ENCODE assay signal across 29 cellular contexts in genomic region chr11:13638436-13638835, GRCh38.
"Had no signal": no experiment of that assay in that cellular context is flagged by ENCODE, and none has a peak within 500 bp of the region (broad histone marks: within the 10 kb centered on the region; RNA-seq: fewer than 3 reads in every experiment).

No MANE protein-coding gene starts in this region.

- H3K4me2 ChIP-seq: SK-N-SH had no signal

- DNase-seq: activated CD4-positive, alpha-beta T cell treated with anti-CD3 and anti-CD28 coated beads for 48 hours; activated CD4-positive, alpha-beta T cell treated with anti-CD3 and anti-CD28 coated beads, Interleukin-2, amount 50 U/mL, for 4 hours; activated CD4-positive, CD25-positive, alpha-beta regulatory T cell treated with anti-CD3 and anti-CD28 coated beads, Interleukin-2, amount 50 U/mL, for 72 hours; activated CD8-positive, alpha-beta memory T cell treated with anti-CD3 and anti-CD28 coated beads, Interleukin-2, amount 10 ng/mL, durations not matched to agents 7 days and 5 days; activated effector memory CD4-positive, alpha-beta T cell treated with Interleukin-2 at 50 U/mL for 16 hours; activated naive CD4-positive, alpha-beta T cell; activated T-cell treated with anti-CD3 and anti-CD28 coated beads, Interleukin-2, amount 50 U/mL, for 24 hours; amniotic stem cell; body of pancreas; Karpas-422; MV-4-11; NCI-H1105; NCI-H1436; NCI-H1694 treated with DMSO at 0.1 percent for 48 hours; NCI-H2029 treated with DMSO at 0.1 percent for 48 hours; NCI-H446; NCI-H524; Peyer's patch; Right ventricle myocardium superior; SJCRH30; SK-N-SH had no signal

- H3K36me3 ChIP-seq: ascending aorta, cardiac muscle cell, Peyer's patch, SJCRH30 had no signal

- H3K4me1 Mint-ChIP-seq: activated CD8-positive, alpha-beta memory T cell treated with anti-CD3 and anti-CD28 coated beads, Interleukin-2, amount 10 ng/mL, durations not matched to agents 7 days and 5 days; activated naive CD4-positive, alpha-beta T cell treated with anti-CD3 and anti-CD28 coated beads, Interleukin-2, amount 50 U/mL, for 24 hours had no signal

- H3K4me3 Mint-ChIP-seq: activated CD8-positive, alpha-beta memory T cell treated with anti-CD3 and anti-CD28 coated beads, Interleukin-2, amount 10 ng/mL, durations not matched to agents 7 days and 5 days; activated naive CD4-positive, alpha-beta T cell treated with anti-CD3 and anti-CD28 coated beads, Interleukin-2, amount 50 U/mL, for 24 hours; activated T-cell treated with anti-CD3 and anti-CD28 coated beads, Interleukin-2, amount 50 U/mL, for 24 hours; activated T-helper 1 cell treated with anti-CD3 and anti-CD28 coated beads, Interleukin-12 subunit alpha, Interleukin-12 subunit beta, Interleukin-2, Interleukin-4 antibody, amounts not matched to agents 30 ng/mL and 10 ng/mL and 1 ng/mL, durations not matched to agents 14 hours and 24 hours and 36 hours; T-helper 1 cell treated with Interleukin-12 subunit alpha and Interleukin-12 subunit beta and Interleukin-4 antibody, amounts not matched to agents 30 μg/mL and 1 μg/mL, for 36 hours; WTC11 had no signal

- H3K9ac ChIP-seq: SK-N-SH had no signal

- H3K9me3 ChIP-seq: ascending aorta, body of pancreas, Peyer's patch, SK-N-SH had no signal

- H3K4me3 ChIP-seq: ascending aorta, body of pancreas, cardiac muscle cell, K562, Peyer's patch, SJCRH30 had no signal

- H3K9me3 Mint-ChIP-seq: activated T-helper 1 cell treated with anti-CD3 and anti-CD28 coated beads, Interleukin-12 subunit alpha, Interleukin-12 subunit beta, Interleukin-2, Interleukin-4 antibody, amounts not matched to agents 30 ng/mL and 10 ng/mL and 1 ng/mL, durations not matched to agents 14 hours and 24 hours and 36 hours; T-helper 1 cell treated with Interleukin-12 subunit alpha and Interleukin-12 subunit beta and Interleukin-4 antibody, amounts not matched to agents 30 μg/mL and 1 μg/mL, for 36 hours had no signal

- H3K36me3 Mint-ChIP-seq: activated CD8-positive, alpha-beta memory T cell treated with anti-CD3 and anti-CD28 coated beads, Interleukin-2, amount 10 ng/mL, durations not matched to agents 7 days and 5 days; activated naive CD4-positive, alpha-beta T cell treated with anti-CD3 and anti-CD28 coated beads, Interleukin-2, amount 50 U/mL, for 24 hours; WTC11 had no signal

- H3K27me3 ChIP-seq: ascending aorta, body of pancreas, cardiac muscle cell, Peyer's patch had no signal

- H3K27ac Mint-ChIP-seq: activated CD8-positive, alpha-beta memory T cell treated with anti-CD3 and anti-CD28 coated beads, Interleukin-2, amount 10 ng/mL, durations not matched to agents 7 days and 5 days; activated naive CD4-positive, alpha-beta T cell treated with anti-CD3 and anti-CD28 coated beads, Interleukin-2, amount 50 U/mL, for 24 hours; activated T-cell treated with anti-CD3 and anti-CD28 coated beads, Interleukin-2, amount 50 U/mL, for 24 hours; activated T-helper 1 cell treated with anti-CD3 and anti-CD28 coated beads, Interleukin-12 subunit alpha, Interleukin-12 subunit beta, Interleukin-2, Interleukin-4 antibody, amounts not matched to agents 30 ng/mL and 10 ng/mL and 1 ng/mL, durations not matched to agents 14 hours and 24 hours and 36 hours; T-helper 1 cell treated with Interleukin-12 subunit alpha and Interleukin-12 subunit beta and Interleukin-4 antibody, amounts not matched to agents 30 μg/mL and 1 μg/mL, for 36 hours; WTC11 had no signal

- H3K27ac ChIP-seq: ascending aorta, body of pancreas, cardiac muscle cell, Peyer's patch, RWPE1, SJCRH30 had no signal

- ATAC-seq: activated CD8-positive, alpha-beta memory T cell treated with anti-CD3 and anti-CD28 coated beads, Interleukin-2, amount 10 ng/mL, durations not matched to agents 7 days and 5 days; body of pancreas; K562; WTC11 had no signal

- H3K4me1 ChIP-seq: ascending aorta, Peyer's patch, SJCRH30 had no signal
